ENCODE assay signal across 32 cellular contexts in the genomic region with DNA sequence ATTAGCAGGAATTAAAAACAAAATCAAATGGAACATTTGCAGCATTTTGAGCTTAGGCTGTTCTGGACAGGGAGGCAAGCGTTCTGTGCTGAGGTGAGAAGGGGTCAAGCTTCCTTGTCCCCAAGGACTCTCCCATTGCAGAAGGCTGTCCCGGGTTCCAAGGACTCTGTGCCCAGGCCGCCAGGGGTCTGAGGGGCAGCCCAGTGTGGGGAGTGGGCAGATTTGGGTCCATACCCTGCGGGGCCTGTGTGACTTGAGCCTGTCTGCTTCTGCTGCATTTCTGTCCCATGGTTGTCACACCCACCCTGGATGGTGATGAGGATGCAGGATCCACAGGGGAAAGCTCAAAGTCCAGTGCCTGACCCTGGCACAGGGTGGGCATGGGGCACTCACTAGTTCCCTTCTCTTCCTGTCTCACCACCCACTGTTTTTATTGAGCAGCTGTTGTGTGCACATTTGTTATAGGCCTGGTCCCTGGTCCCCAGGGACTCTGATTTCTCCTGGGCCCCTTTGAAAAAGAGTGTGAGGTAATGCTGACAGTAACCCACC.
"Had no signal": no experiment of that assay in that cellular context is flagged by ENCODE, and none has a peak within 500 bp of the region (broad histone marks: within the 10 kb centered on the region; RNA-seq: fewer than 3 reads in every experiment).

No MANE protein-coding gene starts in this region.

- ATAC-seq: activated CD8-positive, alpha-beta T cell treated with anti-CD3 and anti-CD28 coated beads for 36 hours; activated T-cell treated with anti-CD3 and anti-CD28 coated beads, Interleukin-2, amount 50 U/mL, for 72 hours; activated T-helper 17 cell treated with anti-CD3 and anti-CD28 coated beads, Interleukin-2, amount 50 U/mL, for 72 hours; body of pancreas; PC-3; Right ventricle myocardium inferior had no signal

- H3K9me3 Mint-ChIP-seq: activated CD8-positive, alpha-beta T cell treated with anti-CD3 and anti-CD28 coated beads for 36 hours; activated naive CD4-positive, alpha-beta T cell treated with anti-CD3 and anti-CD28 coated beads, Interleukin-2, amount 50 U/mL, for 24 hours; activated naive CD8-positive, alpha-beta T cell treated with anti-CD3 and anti-CD28 coated beads, Interleukin-2, amount 10 ng/mL, durations not matched to agents 7 days and 5 days; activated T-cell treated with anti-CD3 and anti-CD28 coated beads, Interleukin-2, amount 50 U/mL, for 72 hours; activated T-helper 17 cell treated with anti-CD3 and anti-CD28 coated beads, Interleukin-2, amount 50 U/mL, for 72 hours had no signal

- H3K36me3 ChIP-seq: adrenal gland, breast epithelium, Peyer's patch, WERI-Rb-1 had no signal

- H3K4me3 ChIP-seq: adrenal gland, body of pancreas, breast epithelium, Peyer's patch had no signal

- H3K27ac Mint-ChIP-seq: activated CD8-positive, alpha-beta T cell treated with anti-CD3 and anti-CD28 coated beads for 36 hours; activated naive CD4-positive, alpha-beta T cell treated with anti-CD3 and anti-CD28 coated beads, Interleukin-2, amount 50 U/mL, for 24 hours; activated naive CD8-positive, alpha-beta T cell treated with anti-CD3 and anti-CD28 coated beads, Interleukin-2, amount 10 ng/mL, durations not matched to agents 7 days and 5 days; activated T-cell treated with anti-CD3 and anti-CD28 coated beads, Interleukin-2, amount 50 U/mL, for 72 hours; activated T-helper 17 cell treated with anti-CD3 and anti-CD28 coated beads, Interleukin-2, amount 50 U/mL, for 72 hours had no signal

- H3K27me3 Mint-ChIP-seq: activated CD8-positive, alpha-beta T cell treated with anti-CD3 and anti-CD28 coated beads for 36 hours had no signal

- H3K27me3 ChIP-seq: adrenal gland, body of pancreas, breast epithelium, Peyer's patch had no signal

- H3K4me1 ChIP-seq: adrenal gland, breast epithelium, Peyer's patch had no signal

- H3K4me3 Mint-ChIP-seq: activated CD8-positive, alpha-beta T cell treated with anti-CD3 and anti-CD28 coated beads for 36 hours; activated naive CD4-positive, alpha-beta T cell treated with anti-CD3 and anti-CD28 coated beads, Interleukin-2, amount 50 U/mL, for 24 hours; activated naive CD8-positive, alpha-beta T cell treated with anti-CD3 and anti-CD28 coated beads, Interleukin-2, amount 10 ng/mL, durations not matched to agents 7 days and 5 days; activated T-cell treated with anti-CD3 and anti-CD28 coated beads, Interleukin-2, amount 50 U/mL, for 72 hours; activated T-helper 17 cell treated with anti-CD3 and anti-CD28 coated beads, Interleukin-2, amount 50 U/mL, for 72 hours had no signal

- H3K36me3 Mint-ChIP-seq: activated naive CD4-positive, alpha-beta T cell treated with anti-CD3 and anti-CD28 coated beads, Interleukin-2, amount 50 U/mL, for 24 hours; activated naive CD8-positive, alpha-beta T cell treated with anti-CD3 and anti-CD28 coated beads, Interleukin-2, amount 10 ng/mL, durations not matched to agents 7 days and 5 days had no signal

- H3K4me1 Mint-ChIP-seq: activated naive CD4-positive, alpha-beta T cell treated with anti-CD3 and anti-CD28 coated beads, Interleukin-2, amount 50 U/mL, for 24 hours; activated naive CD8-positive, alpha-beta T cell treated with anti-CD3 and anti-CD28 coated beads, Interleukin-2, amount 10 ng/mL, durations not matched to agents 7 days and 5 days; activated T-helper 17 cell treated with anti-CD3 and anti-CD28 coated beads, Interleukin-2, amount 50 U/mL, for 72 hours had no signal

- H3K27ac ChIP-seq: body of pancreas, breast epithelium, Peyer's patch, RWPE1, WERI-Rb-1 had no signal

- H3K9me3 ChIP-seq: adrenal gland, body of pancreas, breast epithelium, Peyer's patch had no signal

- DNase-seq: activated CD4-positive, alpha-beta T cell treated with anti-CD3 and anti-CD28 coated beads for 1 hour; activated CD4-positive, alpha-beta T cell treated with anti-CD3 and anti-CD28 coated beads for 48 hours; activated CD4-positive, CD25-positive, alpha-beta regulatory T cell; activated CD8-positive, alpha-beta T cell treated with anti-CD3 and anti-CD28 coated beads for 36 hours; activated effector memory CD4-positive, alpha-beta T cell treated with anti-CD3 and anti-CD28 coated beads, Interleukin-2, amount 50 U/mL, for 16 hours; activated naive CD4-positive, alpha-beta T cell treated with Interleukin-2 at 50 U/mL for 16 hours; activated naive CD8-positive, alpha-beta T cell treated with anti-CD3 and anti-CD28 coated beads, Interleukin-2, amount 10 ng/mL, durations not matched to agents 7 days and 5 days; activated T-cell treated with anti-CD3 and anti-CD28 coated beads, Interleukin-2, amount 50 U/mL, for 1 hour; activated T-cell treated with anti-CD3 and anti-CD28 coated beads, Interleukin-2, amount 50 U/mL, for 72 hours; adrenal gland; body of pancreas; KG1; NCI-H1092 treated with DMSO at 0.1 percent for 48 hours; NCI-H1417; NCI-H146; NCI-H187; NCI-H2029 treated with DMSO at 0.1 percent for 48 hours; NCI-H2107; NCI-H2171; NCI-H510A; NCI-H526; NCI-H748 treated with DMSO at 0.1 percent for 48 hours; NK-92 treated with Interleukin-12 subunit alpha and Interleukin-12 subunit beta, amount 100 ng/mL, for 24 hours; PC-3; Peyer's patch; T1000; WERI-Rb-1 had no signal
